ENCODE assay signal across 23 cellular contexts in genomic region chr10:10726101-10726500, GRCh38.
"Had no signal": no experiment of that assay in that cellular context is flagged by ENCODE, and none has a peak within 500 bp of the region (broad histone marks: within the 10 kb centered on the region; RNA-seq: fewer than 3 reads in every experiment).

No MANE protein-coding gene starts in this region.

- H3K4me1 Mint-ChIP-seq: activated CD4-positive, alpha-beta T cell treated with anti-CD3 and anti-CD28 coated beads for 36 hours; activated CD4-positive, alpha-beta T cell treated with anti-CD3 and anti-CD28 coated beads, Interleukin-2, amount 10 ng/mL, durations not matched to agents 24 days and 14 days; activated CD8-positive, alpha-beta memory T cell treated with anti-CD3 and anti-CD28 coated beads, Interleukin-2, amount 10 ng/mL, durations not matched to agents 7 days and 5 days; activated naive CD4-positive, alpha-beta T cell treated with anti-CD3 and anti-CD28 coated beads, Interleukin-2, amount 10 ng/mL, durations not matched to agents 7 days and 5 days; central memory CD8-positive, alpha-beta T cell had no signal

- H3K36me3 ChIP-seq: brain microvascular endothelial cell had no signal

- H3K27ac Mint-ChIP-seq: activated CD4-positive, alpha-beta memory T cell treated with anti-CD3 and anti-CD28 coated beads for 36 hours; activated CD4-positive, alpha-beta T cell treated with anti-CD3 and anti-CD28 coated beads for 36 hours; activated CD4-positive, alpha-beta T cell treated with anti-CD3 and anti-CD28 coated beads, Interleukin-2, amount 10 ng/mL, durations not matched to agents 24 days and 14 days; activated CD8-positive, alpha-beta memory T cell treated with anti-CD3 and anti-CD28 coated beads, Interleukin-2, amount 10 ng/mL, durations not matched to agents 7 days and 5 days; activated CD8-positive, alpha-beta T cell treated with anti-CD3 and anti-CD28 coated beads, Interleukin-2, amount 10 ng/mL, durations not matched to agents 7 days and 5 days; activated naive CD4-positive, alpha-beta T cell treated with anti-CD3 and anti-CD28 coated beads, Interleukin-2, amount 10 ng/mL, durations not matched to agents 7 days and 5 days; activated naive CD8-positive, alpha-beta T cell; activated T-cell treated with anti-CD3 and anti-CD28 coated beads, Interleukin-2, amount 50 U/mL, for 72 hours had no signal

- DNase-seq: activated CD4-positive, alpha-beta memory T cell treated with anti-CD3 and anti-CD28 coated beads for 36 hours; activated CD4-positive, alpha-beta T cell treated with anti-CD3 and anti-CD28 coated beads for 36 hours; activated CD4-positive, alpha-beta T cell treated with anti-CD3 and anti-CD28 coated beads, Interleukin-2, amount 10 ng/mL, durations not matched to agents 24 days and 14 days; activated CD4-positive, CD25-positive, alpha-beta regulatory T cell; activated CD4-positive, CD25-positive, alpha-beta regulatory T cell treated with anti-CD3 and anti-CD28 coated beads, Interleukin-2, amount 50 U/mL, for 72 hours; activated CD8-positive, alpha-beta memory T cell treated with anti-CD3 and anti-CD28 coated beads, Interleukin-2, amount 10 ng/mL, durations not matched to agents 7 days and 5 days; activated CD8-positive, alpha-beta memory T cell treated with anti-CD3 and anti-CD28 coated beads, Interleukin-2, amount 50 U/mL, for 4 hours; activated CD8-positive, alpha-beta T cell treated with anti-CD3 and anti-CD28 coated beads, Interleukin-2, amount 10 ng/mL, durations not matched to agents 7 days and 5 days; activated gamma-delta T cell; activated naive CD4-positive, alpha-beta T cell; activated naive CD4-positive, alpha-beta T cell treated with anti-CD3 and anti-CD28 coated beads, Interleukin-2, amount 10 ng/mL, durations not matched to agents 7 days and 5 days; activated T-cell treated with anti-CD3 and anti-CD28 coated beads, Interleukin-2, amount 50 U/mL, for 1 hour; activated T-cell treated with anti-CD3 and anti-CD28 coated beads, Interleukin-2, amount 50 U/mL, for 72 hours; amniotic stem cell; anterior cingulate cortex; brain microvascular endothelial cell; cortex of kidney; effector CD8-positive, alpha-beta T cell; head of caudate nucleus; T-helper 2 cell had no signal

- H3K9me3 Mint-ChIP-seq: activated CD4-positive, alpha-beta memory T cell treated with anti-CD3 and anti-CD28 coated beads for 36 hours; activated CD4-positive, alpha-beta T cell treated with anti-CD3 and anti-CD28 coated beads, Interleukin-2, amount 10 ng/mL, durations not matched to agents 24 days and 14 days; activated naive CD4-positive, alpha-beta T cell treated with anti-CD3 and anti-CD28 coated beads, Interleukin-2, amount 10 ng/mL, durations not matched to agents 7 days and 5 days; activated T-cell treated with anti-CD3 and anti-CD28 coated beads, Interleukin-2, amount 50 U/mL, for 72 hours; central memory CD8-positive, alpha-beta T cell had no signal

- H3K4me3 Mint-ChIP-seq: activated CD4-positive, alpha-beta memory T cell treated with anti-CD3 and anti-CD28 coated beads for 36 hours; activated CD4-positive, alpha-beta T cell treated with anti-CD3 and anti-CD28 coated beads for 36 hours; activated CD4-positive, alpha-beta T cell treated with anti-CD3 and anti-CD28 coated beads, Interleukin-2, amount 10 ng/mL, durations not matched to agents 24 days and 14 days; activated CD8-positive, alpha-beta memory T cell treated with anti-CD3 and anti-CD28 coated beads, Interleukin-2, amount 10 ng/mL, durations not matched to agents 7 days and 5 days; activated CD8-positive, alpha-beta T cell treated with anti-CD3 and anti-CD28 coated beads, Interleukin-2, amount 10 ng/mL, durations not matched to agents 7 days and 5 days; activated naive CD4-positive, alpha-beta T cell treated with anti-CD3 and anti-CD28 coated beads, Interleukin-2, amount 10 ng/mL, durations not matched to agents 7 days and 5 days; activated naive CD8-positive, alpha-beta T cell; activated T-cell treated with anti-CD3 and anti-CD28 coated beads, Interleukin-2, amount 50 U/mL, for 72 hours; central memory CD8-positive, alpha-beta T cell had no signal

- H3K36me3 Mint-ChIP-seq: activated CD4-positive, alpha-beta memory T cell treated with anti-CD3 and anti-CD28 coated beads for 36 hours; activated CD8-positive, alpha-beta memory T cell treated with anti-CD3 and anti-CD28 coated beads, Interleukin-2, amount 10 ng/mL, durations not matched to agents 7 days and 5 days; activated naive CD4-positive, alpha-beta T cell treated with anti-CD3 and anti-CD28 coated beads, Interleukin-2, amount 10 ng/mL, durations not matched to agents 7 days and 5 days; activated naive CD8-positive, alpha-beta T cell had no signal

- ATAC-seq: activated CD4-positive, alpha-beta T cell treated with anti-CD3 and anti-CD28 coated beads for 36 hours; activated CD8-positive, alpha-beta memory T cell treated with anti-CD3 and anti-CD28 coated beads, Interleukin-2, amount 10 ng/mL, durations not matched to agents 7 days and 5 days; activated CD8-positive, alpha-beta T cell treated with anti-CD3 and anti-CD28 coated beads, Interleukin-2, amount 10 ng/mL, durations not matched to agents 7 days and 5 days; activated T-cell treated with anti-CD3 and anti-CD28 coated beads, Interleukin-2, amount 50 U/mL, for 72 hours; esophagus mucosa had no signal

- H3K27me3 Mint-ChIP-seq: activated CD8-positive, alpha-beta memory T cell treated with anti-CD3 and anti-CD28 coated beads, Interleukin-2, amount 10 ng/mL, durations not matched to agents 7 days and 5 days; activated naive CD4-positive, alpha-beta T cell treated with anti-CD3 and anti-CD28 coated beads, Interleukin-2, amount 10 ng/mL, durations not matched to agents 7 days and 5 days had no signal
